7 cellular contexts compared by ENCODE assay signal in the genomic region with DNA sequence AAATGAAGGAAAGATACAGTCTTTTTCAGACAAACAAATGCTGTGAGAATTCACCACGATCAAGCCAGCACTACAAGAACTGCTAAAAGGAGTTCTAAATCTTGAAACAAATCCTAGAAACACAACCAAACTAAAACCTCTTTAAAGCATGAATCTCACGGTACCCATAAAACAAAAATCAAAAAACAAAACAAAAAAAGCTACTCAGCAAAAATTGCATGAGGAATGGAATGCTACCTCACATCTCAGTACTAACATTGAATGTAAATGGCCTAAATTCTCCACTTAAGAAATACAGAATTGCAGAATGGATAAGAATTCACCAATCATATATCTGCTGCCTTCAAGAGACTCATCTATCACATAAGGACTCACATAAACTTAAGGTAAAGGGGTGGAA.
"Had no signal": no experiment of that assay in that cellular context is flagged by ENCODE, and none has a peak within 500 bp of the region (broad histone marks: within the 10 kb centered on the region; RNA-seq: fewer than 3 reads in every experiment).

No MANE protein-coding gene starts in this region.

- H3K36me3 Mint-ChIP-seq: IgD-negative memory B cell had no signal

- H3K27ac ChIP-seq: HL-60, KMS-11 had no signal

- H3K4me3 Mint-ChIP-seq: IgD-negative memory B cell had no signal

- H3K27me3 Mint-ChIP-seq: IgD-negative memory B cell had no signal

- FAIRE-seq: HTR-8/SVneo had no signal

- DNase-seq: Karpas-422, KBM-7, KG1 had no signal

- H3K9ac ChIP-seq: KMS-11 had no signal

- H3K4me2 ChIP-seq: KMS-11 had no signal

- H3K27ac Mint-ChIP-seq: IgD-negative memory B cell had no signal

- H3K4me1 Mint-ChIP-seq: IgD-negative memory B cell had no signal
